ENCODE assay signal across 22 cellular contexts in the genomic region with DNA sequence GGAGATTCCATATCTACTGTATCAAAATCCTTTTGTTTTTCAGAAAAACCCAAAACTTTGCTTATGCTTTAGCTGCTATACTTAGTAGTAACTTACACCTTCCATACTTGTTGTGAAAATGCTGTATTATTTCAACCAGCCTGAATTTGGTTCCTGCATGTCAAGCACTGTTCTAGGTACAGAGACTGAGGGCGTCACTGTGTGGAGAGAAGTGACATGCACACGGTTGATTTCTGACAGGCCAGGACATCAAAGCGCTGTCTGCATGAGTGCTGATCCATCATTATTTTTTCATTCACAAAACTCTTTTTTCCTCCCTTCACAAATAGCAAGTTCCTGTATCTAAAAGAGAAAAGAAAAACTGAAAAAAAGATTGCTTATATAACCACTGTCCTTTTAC. TPM values are rescaled to one million over a fixed set of nuclear protein-coding genes. Genes with fewer than 3 reads are reported as not detected.
DNase-seq lines count a peak whose midpoint lies in the region; ATAC-seq, FAIRE-seq and TF ChIP-seq lines count a peak whose summit lies in the region.
"Had no signal": no experiment of that assay in that cellular context is flagged by ENCODE, and none has a peak within 500 bp of the region (broad histone marks: within the 10 kb centered on the region; RNA-seq: fewer than 3 reads in every experiment).

No MANE protein-coding gene starts in this region.

- peaks cover 9 to 28% (median 20%) of the 10 kb centered on the region in 4 donors for H3K4me1 Mint-ChIP-seq in CD4-positive, alpha-beta memory T cell
- H3K4me1 Mint-ChIP-seq in brain (peaks cover 10% of the 10 kb centered on the region), Calu3 (ENCODE audit: low read depth, unreplicated experiment) (no peaks in the 10 kb centered on the region)

- H3K4me3 ChIP-seq in CD4-positive, alpha-beta memory T cell (ENCODE audit: low read length in 2 of 2) = no peak overlapping the region
- H3K4me3 ChIP-seq in OCI-LY3 (ENCODE audit: low read length) = no peak overlapping the region
- H3K4me3 ChIP-seq: A549; BLaER1 treated with 17β-estradiol and CSF1 and Interleukin-3, amounts not matched to agents 10 nM and 100 nM; GM23248 had no signal

- H3K27ac Mint-ChIP-seq in CD4-positive, alpha-beta memory T cell = peak overlapping the region in 4 of 7 donors; percentile 6 to 57 (median 27)
- H3K27ac Mint-ChIP-seq in brain (peak overlapping the region in 3 of 5 experiments; percentile 54 to 74 (median 70)), Calu3 (ENCODE audit: unreplicated experiment) (no peak overlapping the region)

- CTCF ChIA-PET in CD4-positive, alpha-beta memory T cell (lab: Charles Lee; ENCODE audit: partially characterized antibody) = interaction anchor here (7.4 kb wide), 1 partner anchor 12 kb away, joined by 43 read pairs; no protein-coding TSS in a partner anchor
- CTCF ChIA-PET in Calu3 (lab: Charles Lee) = no interaction called here

- no peaks in the 10 kb centered on the region for H3K9me3 ChIP-seq in CD4-positive, alpha-beta memory T cell (ENCODE audit: control insufficient read depth in 1 of 2, low read length in 2 of 2)
- H3K9me3 ChIP-seq in OCI-LY3 (ENCODE audit: insufficient read depth, low read length) = no peaks in the 10 kb centered on the region
- H3K9me3 ChIP-seq: A549; BE2C; BLaER1 treated with 17β-estradiol and CSF1 and Interleukin-3, amounts not matched to agents 10 nM and 100 nM had no signal

- no peak for ATAC-seq in HG02763 (IDR thresholded peaks at IDR 0.05; ENCODE audit: unreplicated experiment)
- ATAC-seq: A549 had no signal

- no peaks in the 10 kb centered on the region for H4K20me1 ChIP-seq in OCI-LY3 (ENCODE audit: insufficient read depth, low read length)

- TF ChIP-seq CTCF in OCI-LY3 (IDR thresholded peaks at IDR 0.05; ENCODE audit: low read depth, low read length) (no peak), brain (conservative IDR thresholded peaks at IDR 0.05) (no peak), D721Med (IDR thresholded peaks at IDR 0.05; ENCODE audit: insufficient read depth, missing control alignments) (no peak), Calu3 (IDR thresholded peaks at IDR 0.05; ENCODE audit: unreplicated experiment) (no peak)

- H3K9ac ChIP-seq in OCI-LY3 (ENCODE audit: low read length) = no peak overlapping the region
- H3K9ac ChIP-seq: BLaER1 treated with 17β-estradiol and CSF1 and Interleukin-3, amounts not matched to agents 10 nM and 100 nM; GM23248 had no signal

- H3K27me3 Mint-ChIP-seq in CD4-positive, alpha-beta memory T cell = no peaks in the 10 kb centered on the region
- H3K27me3 Mint-ChIP-seq in brain (no peaks in the 10 kb centered on the region), Calu3 (ENCODE audit: unreplicated experiment) (no peaks in the 10 kb centered on the region)
- H3K27me3 Mint-ChIP-seq: CD8-positive, alpha-beta memory T cell had no signal

- BruUV-seq in Calu3 (replicated peaks; lab: Mats Ljungman, UMichigan) = no TSS peak

- intact Hi-C loops in CD4-positive, alpha-beta memory T cell (cut with micrococcal nuclease) = no loop called here
- intact Hi-C loops in Calu3 (cut with micrococcal nuclease; ENCODE audit: unreplicated experiment) = no loop called here

- POLR2A ChIA-PET in CD4-positive, alpha-beta memory T cell (lab: Charles Lee; ENCODE audit: partially characterized antibody) = no interaction called here

- no peak overlapping the region for H3K27ac ChIP-seq in CD4-positive, alpha-beta memory T cell (ENCODE audit: low read depth, low read length)
- H3K27ac ChIP-seq in OCI-LY3 (ENCODE audit: low read length) = 0 out of 2 replicates have a peak overlapping the region, but pooled peaks have one; percentile 1
- H3K27ac ChIP-seq: A549; BLaER1 treated with 17β-estradiol and CSF1 and Interleukin-3, amounts not matched to agents 10 nM and 100 nM; GM23248 had no signal

- H3K4me2 ChIP-seq in OCI-LY3 (ENCODE audit: low read length) = no peak overlapping the region
- H3K4me2 ChIP-seq: A549 had no signal

- no peaks in the 10 kb centered on the region for H3K9me3 Mint-ChIP-seq in CD4-positive, alpha-beta memory T cell
- H3K9me3 Mint-ChIP-seq in brain = no peaks in the 10 kb centered on the region
- no peaks in the 10 kb centered on the region for H3K9me3 Mint-ChIP-seq in Calu3 (ENCODE audit: low read depth, unreplicated experiment)
- H3K9me3 Mint-ChIP-seq: CD14-positive monocyte; CD8-positive, alpha-beta memory T cell had no signal

- no peak for FAIRE-seq in D721Med (lab: Jason Lieb, UNC)
- FAIRE-seq: A549, G401.6, GM12892, H1 had no signal

- no peaks in the 10 kb centered on the region for H3K4me1 ChIP-seq in CD4-positive, alpha-beta memory T cell (ENCODE audit: insufficient read depth, low read length)
- H3K4me1 ChIP-seq in OCI-LY3 (ENCODE audit: low read length) = peaks cover 25% of the 10 kb centered on the region
- H3K4me1 ChIP-seq: A549, BE2C had no signal

- H2AFZ ChIP-seq in OCI-LY3 (ENCODE audit: low read depth, low read length) = no peak overlapping the region
- H2AFZ ChIP-seq: GM23248 had no signal

- peaks cover 22 to 49% of the 10 kb centered on the region in 2 donors for H3K36me3 Mint-ChIP-seq in CD4-positive, alpha-beta memory T cell
- H3K36me3 Mint-ChIP-seq in brain = peaks cover 68% of the 10 kb centered on the region
- no peaks in the 10 kb centered on the region for H3K36me3 Mint-ChIP-seq in Calu3 (ENCODE audit: insufficient read depth, unreplicated experiment)

- peaks cover 9% of the 10 kb centered on the region for H3K36me3 ChIP-seq in CD4-positive, alpha-beta memory T cell (ENCODE audit: insufficient read depth, low read length)
- H3K36me3 ChIP-seq in OCI-LY3 (replicated peaks; ENCODE audit: low read depth, low read length) = peaks cover 50% of the 10 kb centered on the region

- H3K27me3 ChIP-seq in CD4-positive, alpha-beta memory T cell (ENCODE audit: insufficient read depth, low read length) = no peaks in the 10 kb centered on the region
- no peaks in the 10 kb centered on the region for H3K27me3 ChIP-seq in OCI-LY3 (ENCODE audit: low read depth, low read length)
- H3K27me3 ChIP-seq: BE2C; BLaER1 treated with 17β-estradiol and CSF1 and Interleukin-3, amounts not matched to agents 10 nM and 100 nM had no signal

- no peak overlapping the region for H3K4me3 Mint-ChIP-seq in CD4-positive, alpha-beta memory T cell
- no peak overlapping the region for H3K4me3 Mint-ChIP-seq in brain
- no peak overlapping the region for H3K4me3 Mint-ChIP-seq in Calu3 (ENCODE audit: low read depth, unreplicated experiment)
- H3K4me3 Mint-ChIP-seq: CD14-positive monocyte; CD8-positive, alpha-beta memory T cell had no signal

- peaks cover 58% of the 10 kb centered on the region for H3K79me2 ChIP-seq in OCI-LY3 (ENCODE audit: low read length)

- no peak for DNase-seq in CD4-positive, alpha-beta memory T cell
- DNase-seq in D721Med (ENCODE audit: insufficient read length, low spot score) (no peak), Calu3 (no peak)
- DNase-seq: 8988T; ACHN; AML-193; BE2C; CD8-positive, alpha-beta memory T cell; DMS153; DND-41; GM23248; H7; HCEC 1CT had no signal

RNA-seq across cellular contexts. Expression of gene TRAPPC12, which starts 31.6 kb away (rescaled TPM):
- total RNA-seq in CD4-positive, alpha-beta memory T cell = 100 to 1,000 TPM; 134 to 137 TPM
- 10 to 100 TPM; 18.0 to 55.5 TPM for polyA plus RNA-seq in CD4-positive, alpha-beta memory T cell
- polyA plus RNA-seq in brain (ENCODE audit: insufficient read depth, low read depth, low replicate concordance) = 79.4 TPM
- 77.0 and 88.5 TPM in 2 replicates for total RNA-seq in Calu3 (2022)

RNA-seq across cellular contexts. Expression of gene EIPR1, which starts 33.5 kb away (rescaled TPM):
- total RNA-seq in CD4-positive, alpha-beta memory T cell = 10 to 100 TPM; 18.2 to 20.4 TPM
- polyA plus RNA-seq in CD4-positive, alpha-beta memory T cell = 10 to 100 TPM; 31.9 to 48.0 TPM
- 47.6 TPM for polyA plus RNA-seq in brain (ENCODE audit: insufficient read depth, low read depth, low replicate concordance)
- total RNA-seq in Calu3 (2022) = 31.7 and 34.4 TPM in 2 replicates
